In the genomic region with DNA sequence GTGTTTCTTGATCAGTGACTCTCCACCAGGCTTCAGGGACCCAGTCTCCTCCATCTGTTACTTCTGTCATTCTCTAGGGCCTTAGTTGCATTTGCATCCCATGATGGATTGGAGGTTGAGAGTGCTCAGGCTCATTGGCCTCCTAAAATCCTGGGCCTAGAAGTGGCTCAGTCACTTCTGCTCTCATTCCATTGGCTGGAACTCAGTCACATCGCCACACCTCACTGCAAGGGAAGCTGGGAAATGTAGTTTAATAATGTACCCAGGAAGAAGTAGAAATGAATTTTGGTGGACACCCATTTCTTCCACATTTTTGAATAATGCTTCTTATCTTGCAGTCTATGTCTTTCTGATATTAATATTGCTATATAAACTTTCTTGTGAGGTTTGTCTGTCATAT, we compare ENCODE assay signal across 1 cellular context.
TF ChIP-seq lines count a peak whose summit lies in the region.

No MANE protein-coding gene starts in this region.

TF ChIP-seq in IMR-90, 13 proteins besides CTCF, POLR2A, EP300 and RAD21 (continued from another document):
- TF ChIP-seq FOS (IDR thresholded peaks at IDR 0.05; ENCODE audit: low read depth, low read length) (no peak), SMC3 (IDR thresholded peaks at IDR 0.05; ENCODE audit: low read depth, low read length) (no peak), CHD1 (IDR thresholded peaks at IDR 0.05; ENCODE audit: low read depth, low read length) (no peak), RFX5 (IDR thresholded peaks at IDR 0.05; ENCODE audit: low read depth, low read length) (no peak), MAFK (IDR thresholded peaks at IDR 0.05; ENCODE audit: low read depth, low read length) (no peak), CEBPB (IDR thresholded peaks at IDR 0.05; ENCODE audit: low read depth, low read length) (no peak)
- TF ChIP-seq, protein P1, sequence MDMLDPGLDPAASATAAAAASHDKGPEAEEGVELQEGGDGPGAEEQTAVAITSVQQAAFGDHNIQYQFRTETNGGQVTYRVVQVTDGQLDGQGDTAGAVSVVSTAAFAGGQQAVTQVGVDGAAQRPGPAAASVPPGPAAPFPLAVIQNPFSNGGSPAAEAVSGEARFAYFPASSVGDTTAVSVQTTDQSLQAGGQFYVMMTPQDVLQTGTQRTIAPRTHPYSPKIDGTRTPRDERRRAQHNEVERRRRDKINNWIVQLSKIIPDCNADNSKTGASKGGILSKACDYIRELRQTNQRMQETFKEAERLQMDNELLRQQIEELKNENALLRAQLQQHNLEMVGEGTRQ (IDR thresholded peaks at IDR 0.05; ENCODE audit: low read depth, low read length) = no peak
- TF ChIP-seq, protein P2, sequence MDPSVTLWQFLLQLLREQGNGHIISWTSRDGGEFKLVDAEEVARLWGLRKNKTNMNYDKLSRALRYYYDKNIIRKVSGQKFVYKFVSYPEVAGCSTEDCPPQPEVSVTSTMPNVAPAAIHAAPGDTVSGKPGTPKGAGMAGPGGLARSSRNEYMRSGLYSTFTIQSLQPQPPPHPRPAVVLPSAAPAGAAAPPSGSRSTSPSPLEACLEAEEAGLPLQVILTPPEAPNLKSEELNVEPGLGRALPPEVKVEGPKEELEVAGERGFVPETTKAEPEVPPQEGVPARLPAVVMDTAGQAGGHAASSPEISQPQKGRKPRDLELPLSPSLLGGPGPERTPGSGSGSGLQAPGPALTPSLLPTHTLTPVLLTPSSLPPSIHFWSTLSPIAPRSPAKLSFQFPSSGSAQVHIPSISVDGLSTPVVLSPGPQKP (IDR thresholded peaks at IDR 0.05; ENCODE audit: borderline replicate concordance, low read depth, low read length) = no peak
